8 cellular contexts compared by ENCODE assay signal in the genomic region with DNA sequence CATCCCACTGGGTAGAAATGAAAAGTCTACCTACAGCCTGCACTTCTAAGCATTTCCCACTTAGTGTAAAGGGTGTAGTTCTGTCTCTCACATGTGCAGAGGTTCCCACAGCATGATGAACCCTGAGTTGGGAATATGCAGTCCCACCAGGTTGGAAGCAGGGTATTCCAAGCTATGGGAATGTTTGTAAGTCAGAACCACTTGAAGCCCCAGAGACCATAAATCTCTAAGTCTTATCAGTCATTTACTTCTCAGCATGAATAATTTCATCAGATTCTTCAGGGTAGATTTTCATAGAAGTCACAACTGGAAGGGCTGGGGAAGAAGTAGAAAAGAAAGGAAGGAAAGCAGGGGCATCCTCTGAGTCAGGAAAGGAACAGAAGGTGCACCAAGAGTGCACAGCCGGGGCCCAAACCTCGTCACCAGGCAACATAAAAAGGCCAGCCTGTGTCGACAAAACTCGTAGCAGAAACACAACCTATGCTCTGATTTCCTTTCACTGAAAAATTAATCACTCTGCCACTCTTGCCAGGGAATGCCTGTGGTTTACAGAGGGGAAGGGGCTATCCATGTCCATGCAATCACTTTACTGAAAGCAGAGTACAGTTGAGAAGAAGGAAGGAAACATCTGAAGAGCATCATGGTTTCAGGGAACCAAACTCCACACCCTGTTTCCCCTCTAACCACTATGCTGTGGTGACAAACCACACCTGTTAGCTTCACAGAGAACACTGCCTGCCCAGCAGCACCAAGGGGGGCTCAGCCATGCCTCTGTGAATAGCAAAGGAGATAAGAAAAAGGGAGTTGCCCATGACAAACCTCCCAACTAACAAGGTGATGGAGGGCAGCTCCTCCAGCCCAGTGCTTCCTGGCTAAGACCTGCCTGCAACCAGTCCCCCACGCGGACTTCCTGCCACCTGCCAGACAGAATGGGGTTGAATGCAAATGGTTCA. TPM values are rescaled to one million over a fixed set of nuclear protein-coding genes. Genes with fewer than 3 reads are reported as not detected.
DNase-seq lines count a peak whose midpoint lies in the region; ATAC-seq and TF ChIP-seq lines count a peak whose summit lies in the region.

No MANE protein-coding gene starts in this region.

- peak; percentile 84 for ATAC-seq in HG03457 (IDR thresholded peaks at IDR 0.05; ENCODE audit: unreplicated experiment)

- no peaks in the 10 kb centered on the region for H3K4me1 ChIP-seq in fibroblast of lung (ENCODE audit: control insufficient read depth, extremely low read depth, insufficient read depth, low read length)

- H3K36me3 ChIP-seq in fibroblast of lung (ENCODE audit: control insufficient read depth, insufficient read depth, low read length): no peaks in the 10 kb centered on the region

- no peak overlapping the region for H3K4me3 ChIP-seq in fibroblast of lung (replicated peaks in 1 of 4; ENCODE audit: control extremely low read depth in 1 of 4, insufficient read depth in 1 of 4, low read depth in 3 of 4, low read length in 4 of 4)

- no peaks in the 10 kb centered on the region for H3K9me3 ChIP-seq in fibroblast of lung (ENCODE audit: control insufficient read depth, insufficient read depth, low read depth, low read length)

- H4K20me1 ChIP-seq in fibroblast of lung (ENCODE audit: control insufficient read depth, extremely low read depth, insufficient read depth, low read length): no peaks in the 10 kb centered on the region

- H3K4me2 ChIP-seq in fibroblast of lung (ENCODE audit: extremely low read depth, insufficient read depth, low read length): no peak overlapping the region

- TF ChIP-seq CTCF in fibroblast of lung (conservative IDR thresholded peaks at IDR 0.05 in 1 of 2, IDR thresholded peaks at IDR 0.05 in 1 of 2; ENCODE audit: low read depth in 1 of 2, low read length in 2 of 2): no peak

- no peaks in the 10 kb centered on the region for H3K79me2 ChIP-seq in fibroblast of lung (ENCODE audit: control insufficient read depth, insufficient read depth, low read length)

- no peak overlapping the region for H2AFZ ChIP-seq in fibroblast of lung (ENCODE audit: low read length)

- no peaks in the 10 kb centered on the region for H3K27me3 ChIP-seq in fibroblast of lung (ENCODE audit: control insufficient read depth, insufficient read depth, low read length)

- no peak overlapping the region for H3K27ac ChIP-seq in fibroblast of lung (ENCODE audit: insufficient read depth, low read length)

- peak; percentile 60 for DNase-seq in stimulated activated CD4-positive, alpha-beta T cell treated with anti-CD3 and anti-CD28 coated beads, Interleukin-15, amount 100 ng/mL, for 24 hours
- DNase-seq in stimulated activated CD4-positive, alpha-beta T cell treated with anti-CD3 and anti-CD28 coated beads, Interleukin-12 subunit alpha, Interleukin-12 subunit beta, amount 100 ng/mL, for 4 hours: no peak
- peak; percentile 36 to 41 for DNase-seq in activated CD4-positive, alpha-beta T cell treated with anti-CD3 and anti-CD28 coated beads, Interleukin-2, amount 50 U/mL, for 4 hours
- DNase-seq in fibroblast of lung (ENCODE audit: low read depth in 2 of 2) (peak; percentile 42 to 67), NCI-H510A treated with DMSO at 0.1 percent for 48 hours (lab: John Stamatoyannopoulos, UW) (no peak), NCI-H1105 treated with DMSO at 0.1 percent for 48 hours (lab: John Stamatoyannopoulos, UW) (no peak)
- peak; percentile 52 to 54 for DNase-seq in stimulated activated CD8-positive, alpha-beta memory T cell treated with anti-CD3 and anti-CD28 coated beads, Interleukin-7, amount 100 ng/mL, for 4 hours (ENCODE audit: low read depth in 2 of 2)

- H3K9ac ChIP-seq in fibroblast of lung (ENCODE audit: insufficient read depth, low read length): no peak overlapping the region

RNA-seq across cellular contexts. Expression of gene SH3BP5, which starts 40.5 kb away (rescaled TPM):
- 8.2 and 12.9 TPM in 2 replicates for total RNA-seq in fibroblast of lung
- polyA plus RNA-seq in fibroblast of lung: 6.7 and 12.6 TPM in 2 replicates
- polyA plus RNA-seq in fibroblast of lung (2012): 5.9 and 11.0 TPM in 2 replicates
- 0.82 and 5.2 TPM in 2 replicates for polyA minus RNA-seq in fibroblast of lung (ENCODE audit: low replicate concordance)

Comparison
In these comparisons a context has a peak if more than half of its experiments do, and no peak if none do; other contexts are left out.
1. DNase-seq: peak in stimulated activated CD4-positive, alpha-beta T cell treated with anti-CD3 and anti-CD28 coated beads, Interleukin-15, amount 100 ng/mL, for 24 hours (single experiment), activated CD4-positive, alpha-beta T cell treated with anti-CD3 and anti-CD28 coated beads, Interleukin-2, amount 50 U/mL, for 4 hours (2 of 2), fibroblast of lung (2 of 2) and stimulated activated CD8-positive, alpha-beta memory T cell treated with anti-CD3 and anti-CD28 coated beads, Interleukin-7, amount 100 ng/mL, for 4 hours (2 of 2); none in stimulated activated CD4-positive, alpha-beta T cell treated with anti-CD3 and anti-CD28 coated beads, Interleukin-12 subunit alpha, Interleukin-12 subunit beta, amount 100 ng/mL, for 4 hours (single experiment), NCI-H510A treated with DMSO at 0.1 percent for 48 hours (single experiment) and NCI-H1105 treated with DMSO at 0.1 percent for 48 hours (single experiment).